Comparison of ENCODE assay signal across 24 cellular contexts in genomic region chr22:30864441-30865420, GRCh38.
A peak's percentile ranks its signal among the peaks of the same experiment; 100 is the strongest.
DNase-seq lines count a peak whose midpoint lies in the region; ATAC-seq and TF ChIP-seq lines count a peak whose summit lies in the region.
"Had no signal": no experiment of that assay in that cellular context is flagged by ENCODE, and none has a peak within 500 bp of the region (broad histone marks: within the 10 kb centered on the region; RNA-seq: fewer than 3 reads in every experiment).

No MANE protein-coding gene starts in this region.

- H3K79me2 ChIP-seq in hepatocyte: no peaks in the 10 kb centered on the region

- ATAC-seq in activated CD4-positive, CD25-positive, alpha-beta regulatory T cell treated with anti-CD3 and anti-CD28 coated beads, Interleukin-2, amount 50 U/mL, for 24 hours: no peak
- no peak for ATAC-seq in GM18861 (IDR thresholded peaks at IDR 0.05; ENCODE audit: unreplicated experiment)
- ATAC-seq: activated naive CD4-positive, alpha-beta T cell treated with anti-CD3 and anti-CD28 coated beads, Interleukin-2, amount 50 U/mL, for 72 hours; activated T-cell treated with anti-CD3 and anti-CD28 coated beads, Interleukin-2, amount 50 U/mL, for 72 hours; natural killer cell; T-cell had no signal

- intact Hi-C loops in spleen (cut with DNase I; ENCODE audit: low total_unique reads): no loop called here

- peak; percentile 21 for DNase-seq in activated CD4-positive, CD25-positive, alpha-beta regulatory T cell treated with anti-CD3 and anti-CD28 coated beads, Interleukin-2, amount 50 U/mL, for 72 hours
- DNase-seq in H7 (peak; percentile 42), hepatocyte (ENCODE audit: low spot score) (peak; percentile 3), spleen (peak; percentile 31), putamen (ENCODE audit: low spot score) (no peak), endodermal cell (no peak)
- DNase-seq: activated T-cell treated with anti-CD3 and anti-CD28 coated beads, Interleukin-2, amount 50 U/mL, for 72 hours; Calu3; effector memory CD4-positive, alpha-beta T cell; esophagus squamous epithelium; IMR-90; natural killer cell; NCI-H1417 treated with DMSO at 0.1 percent for 48 hours; NCI-H2171; NCI-H748 treated with DMSO at 0.1 percent for 48 hours; SHP77; stomach had no signal

- H3K9ac ChIP-seq in endodermal cell (ENCODE audit: extremely low read depth, low read length, poor library complexity, severe bottlenecking): no peak overlapping the region
- H3K9ac ChIP-seq: BLaER1 treated with 17β-estradiol and CSF1 and Interleukin-3, amounts not matched to agents 10 nM and 100 nM had no signal

- no peak overlapping the region for H3K4me3 ChIP-seq in H7 (ENCODE audit: insufficient read depth, low read depth, low read length)
- no peak overlapping the region for H3K4me3 ChIP-seq in hepatocyte
- H3K4me3 ChIP-seq in spleen: no peak overlapping the region
- H3K4me3 ChIP-seq in endodermal cell (ENCODE audit: low read length): no peak overlapping the region
- H3K4me3 ChIP-seq: BLaER1 treated with 17β-estradiol and CSF1 and Interleukin-3, amounts not matched to agents 10 nM and 100 nM; esophagus squamous epithelium; stomach had no signal

- TF ChIP-seq CTCF in hepatocyte (IDR thresholded peaks at IDR 0.05; ENCODE audit: poor library complexity) (no peak), spleen (IDR thresholded peaks at IDR 0.05 in 8 of 11, conservative IDR thresholded peaks at IDR 0.05 in 3 of 11) (no peak), endodermal cell (conservative IDR thresholded peaks at IDR 0.05) (no peak)

- H3K36me3 Mint-ChIP-seq in endodermal cell (ENCODE audit: low read depth): no peaks in the 10 kb centered on the region
- H3K36me3 Mint-ChIP-seq: activated naive CD4-positive, alpha-beta T cell treated with anti-CD3 and anti-CD28 coated beads, Interleukin-2, amount 50 U/mL, for 72 hours; mesothelial cell of epicardium; natural killer cell; T-cell had no signal

- WGBS in hepatocyte (ENCODE audit: low lambda C conversion rate, missing lambda C conversion rate): 95% methylated on average over 15 of the region's 17 CpGs
- WGBS in spleen, 5 donors: 91 to 99% (median 94%) methylated on average over 13 to 17 of the region's 17 CpGs
- 91 to 94% methylated on average over 10 to 17 of the region's 17 CpGs for WGBS in endodermal cell (ENCODE audit: insufficient coverage in 1 of 2, insufficient read length in 1 of 2), 2 experiments

- H3K27ac ChIP-seq in hepatocyte (no peak overlapping the region), spleen (no peak overlapping the region), endodermal cell (ENCODE audit: low read depth, low read length) (no peak overlapping the region)
- H3K27ac ChIP-seq: BLaER1 treated with 17β-estradiol and CSF1 and Interleukin-3, amounts not matched to agents 10 nM and 100 nM; esophagus squamous epithelium; HL-60; stomach had no signal

- no peaks in the 10 kb centered on the region for H4K20me1 ChIP-seq in hepatocyte (ENCODE audit: insufficient read depth, poor library complexity, severe bottlenecking)
- H4K20me1 ChIP-seq: BLaER1 treated with 17β-estradiol and CSF1 and Interleukin-3, amounts not matched to agents 10 nM and 100 nM had no signal

- H3K9me3 Mint-ChIP-seq in endodermal cell: no peaks in the 10 kb centered on the region
- H3K9me3 Mint-ChIP-seq: activated naive CD4-positive, alpha-beta T cell treated with anti-CD3 and anti-CD28 coated beads, Interleukin-2, amount 50 U/mL, for 72 hours; activated T-cell treated with anti-CD3 and anti-CD28 coated beads, Interleukin-2, amount 50 U/mL, for 72 hours; mesothelial cell of epicardium; natural killer cell; T-cell had no signal

- TF ChIP-seq POLR2A in spleen (IDR thresholded peaks at IDR 0.05): no peak

- no peaks in the 10 kb centered on the region for H3K27me3 Mint-ChIP-seq in endodermal cell (ENCODE audit: insufficient read depth)

- H3K4me1 Mint-ChIP-seq in endodermal cell: peaks cover 8% of the 10 kb centered on the region
- H3K4me1 Mint-ChIP-seq: T-cell had no signal

- H3K27ac Mint-ChIP-seq in endodermal cell: no peak overlapping the region
- H3K27ac Mint-ChIP-seq: activated T-cell treated with anti-CD3 and anti-CD28 coated beads, Interleukin-2, amount 50 U/mL, for 72 hours; mesothelial cell of epicardium; natural killer cell; T-cell had no signal

- H3K36me3 ChIP-seq in H7 (replicated peaks; ENCODE audit: control insufficient read depth, insufficient read depth, low read length): no peaks in the 10 kb centered on the region
- no peaks in the 10 kb centered on the region for H3K36me3 ChIP-seq in hepatocyte (replicated peaks; ENCODE audit: insufficient read depth, low read depth)
- H3K36me3 ChIP-seq in spleen: no peaks in the 10 kb centered on the region
- H3K36me3 ChIP-seq in endodermal cell (ENCODE audit: control insufficient read depth, insufficient read depth, low read length): no peaks in the 10 kb centered on the region
- H3K36me3 ChIP-seq: BLaER1 treated with 17β-estradiol and CSF1 and Interleukin-3, amounts not matched to agents 10 nM and 100 nM; esophagus squamous epithelium; stomach had no signal

- H2AFZ ChIP-seq in hepatocyte: no peak overlapping the region

- H3K9me3 ChIP-seq in hepatocyte (ENCODE audit: low read depth): no peaks in the 10 kb centered on the region
- H3K9me3 ChIP-seq in spleen: no peaks in the 10 kb centered on the region
- H3K9me3 ChIP-seq in endodermal cell (ENCODE audit: control insufficient read depth, low read length): no peaks in the 10 kb centered on the region
- H3K9me3 ChIP-seq: BLaER1 treated with 17β-estradiol and CSF1 and Interleukin-3, amounts not matched to agents 10 nM and 100 nM; esophagus squamous epithelium; stomach had no signal

- H3K27me3 ChIP-seq in H7 (ENCODE audit: control insufficient read depth, insufficient read depth, low read length) (no peaks in the 10 kb centered on the region), hepatocyte (no peaks in the 10 kb centered on the region), spleen (replicated peaks in 1 of 7) (peaks cover 0 to 5% (median 0%) of the 10 kb centered on the region in 7 donors), endodermal cell (ENCODE audit: control insufficient read depth, insufficient read depth, low read length, poor library complexity, severe bottlenecking) (no peaks in the 10 kb centered on the region)
- H3K27me3 ChIP-seq: BLaER1 treated with 17β-estradiol and CSF1 and Interleukin-3, amounts not matched to agents 10 nM and 100 nM; esophagus squamous epithelium; stomach had no signal

- H3K4me2 ChIP-seq in hepatocyte: no peak overlapping the region
- H3K4me2 ChIP-seq: BLaER1 treated with 17β-estradiol and CSF1 and Interleukin-3, amounts not matched to agents 10 nM and 100 nM had no signal

- no peak overlapping the region for H3K4me3 Mint-ChIP-seq in endodermal cell
- H3K4me3 Mint-ChIP-seq: activated T-cell treated with anti-CD3 and anti-CD28 coated beads, Interleukin-2, amount 50 U/mL, for 72 hours; mesothelial cell of epicardium; natural killer cell; T-cell had no signal

- no peaks in the 10 kb centered on the region for H3K9me2 ChIP-seq in hepatocyte (replicated peaks; ENCODE audit: insufficient read depth)

- no peaks in the 10 kb centered on the region for H3K4me1 ChIP-seq in hepatocyte (ENCODE audit: insufficient read depth)
- H3K4me1 ChIP-seq in spleen: no peaks in the 10 kb centered on the region
- peaks cover 6% of the 10 kb centered on the region for H3K4me1 ChIP-seq in endodermal cell (ENCODE audit: control insufficient read depth, insufficient read depth, low read length)
- H3K4me1 ChIP-seq: esophagus squamous epithelium, stomach had no signal

Comparison
In these comparisons a context has a peak if more than half of its experiments do, and no peak if none do; other contexts are left out.
1. DNase-seq: peak in activated CD4-positive, CD25-positive, alpha-beta regulatory T cell treated with anti-CD3 and anti-CD28 coated beads, Interleukin-2, amount 50 U/mL, for 72 hours (single experiment), H7 (single experiment), hepatocyte (single experiment) and spleen (single experiment); none in putamen (single experiment) and endodermal cell (single experiment).